18 cellular contexts compared by ENCODE assay signal in the genomic region with DNA sequence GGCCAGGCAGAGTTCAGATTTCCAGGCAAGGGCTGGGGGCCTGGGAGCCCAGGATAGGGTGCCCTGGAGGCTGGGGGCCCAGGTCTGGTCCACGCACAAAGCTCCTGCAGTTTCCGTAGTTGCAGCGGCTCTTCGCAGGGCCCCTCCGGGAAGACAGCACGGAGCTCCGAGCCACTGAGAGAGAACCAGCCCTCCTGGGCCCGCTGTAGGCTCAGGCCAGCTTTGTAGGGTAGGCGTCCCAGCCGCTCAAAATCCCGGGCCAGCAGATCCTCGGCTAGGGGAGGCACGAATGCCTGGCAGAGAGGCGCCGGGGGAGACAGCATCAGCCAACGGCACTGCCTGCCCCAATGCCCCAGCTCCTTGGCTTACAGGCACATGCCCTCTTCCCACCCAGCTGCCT. TPM values are rescaled to one million over a fixed set of nuclear protein-coding genes. Genes with fewer than 3 reads are reported as not detected.
DNase-seq lines count a peak whose midpoint lies in the region; ATAC-seq and TF ChIP-seq lines count a peak whose summit lies in the region.
"Had no signal": no experiment of that assay in that cellular context is flagged by ENCODE, and none has a peak within 500 bp of the region (broad histone marks: within the 10 kb centered on the region; RNA-seq: fewer than 3 reads in every experiment).

No MANE protein-coding gene starts in this region.

- peak overlapping the region; percentile 65 for H3K14ac ChIP-seq in neuronal stem cell (ENCODE audit: low read length)

- no CpG with 5 or more reads among the region's 16 CpGs for WGBS in neuronal stem cell (ENCODE audit: extremely low coverage in 2 of 2, insufficient read length in 2 of 2, insufficient replicate concordance in 1 of 2), 2 donors

- no peaks in the 10 kb centered on the region for H3K27me3 Mint-ChIP-seq in natural killer cell (ENCODE audit: low read depth in 2 of 2)
- no peaks in the 10 kb centered on the region for H3K27me3 Mint-ChIP-seq in natural killer cell treated with Interleukin-12 subunit alpha and Interleukin-12 subunit beta and Interleukin-15 and Interleukin-18, amount 100 ng/mL, for 72 hours
- no peaks in the 10 kb centered on the region for H3K27me3 Mint-ChIP-seq in effector memory CD8-positive, alpha-beta T cell
- H3K27me3 Mint-ChIP-seq: CD4-positive, alpha-beta T cell; IgD-negative memory B cell had no signal

- DNase-seq in natural killer cell (no peak), neuronal stem cell (ENCODE audit: low spot score) (no peak), HPDE6-E6E7 (ENCODE audit: extremely low spot score) (no peak)
- DNase-seq in natural killer cell treated with Interleukin-12 subunit alpha and Interleukin-12 subunit beta and Interleukin-15 and Interleukin-18, amount 100 ng/mL, for 72 hours (ENCODE audit: low spot score): no peak
- DNase-seq in effector memory CD8-positive, alpha-beta T cell: no peak
- no peak for DNase-seq in activated T-cell treated with anti-CD3 and anti-CD28 coated beads, Interleukin-2, amount 50 U/mL, for 1 hour
- DNase-seq: AML-193; Caco-2; CD4-positive, alpha-beta T cell; GOT3; KG1 had no signal

- H3K4me3 ChIP-seq in neuronal stem cell (ENCODE audit: low read length in 2 of 2): no peak overlapping the region
- H3K4me3 ChIP-seq: A549, HAP-1 had no signal

- H4K91ac ChIP-seq in neuronal stem cell (ENCODE audit: low read depth, low read length, poor library complexity): peak overlapping the region; percentile 11

- H4K8ac ChIP-seq in neuronal stem cell (ENCODE audit: low read depth, low read length): no peak overlapping the region

- no peaks in the 10 kb centered on the region for H3K9me3 Mint-ChIP-seq in natural killer cell
- H3K9me3 Mint-ChIP-seq in natural killer cell treated with Interleukin-12 subunit alpha and Interleukin-12 subunit beta and Interleukin-15 and Interleukin-18, amount 100 ng/mL, for 72 hours: no peaks in the 10 kb centered on the region
- no peaks in the 10 kb centered on the region for H3K9me3 Mint-ChIP-seq in effector memory CD8-positive, alpha-beta T cell
- H3K9me3 Mint-ChIP-seq: CD4-positive, alpha-beta T cell; IgD-negative memory B cell had no signal

- H3K27me3 ChIP-seq in neuronal stem cell (ENCODE audit: control insufficient read depth in 3 of 3, insufficient read depth in 3 of 3, low read depth in 1 of 3, low read length in 3 of 3): no peaks in the 10 kb centered on the region

- H2BK12ac ChIP-seq in neuronal stem cell (ENCODE audit: low read length): no peak overlapping the region

- H3K9me3 ChIP-seq in neuronal stem cell (replicated peaks in 1 of 2; ENCODE audit: control insufficient read depth in 2 of 2, insufficient read depth in 1 of 2, low read depth in 1 of 2, low read length in 2 of 2): no peaks in the 10 kb centered on the region
- H3K9me3 ChIP-seq: A549, Caco-2, HAP-1 had no signal

- H3K27ac Mint-ChIP-seq in natural killer cell: peak overlapping the region; percentile 50 to 61
- H3K27ac Mint-ChIP-seq in natural killer cell treated with Interleukin-12 subunit alpha and Interleukin-12 subunit beta and Interleukin-15 and Interleukin-18, amount 100 ng/mL, for 72 hours: no peak overlapping the region
- peak overlapping the region; percentile 66 to 81 for H3K27ac Mint-ChIP-seq in effector memory CD8-positive, alpha-beta T cell
- H3K27ac Mint-ChIP-seq: CD4-positive, alpha-beta T cell had no signal

- H3K4me3 Mint-ChIP-seq in natural killer cell: no peak overlapping the region
- no peak overlapping the region for H3K4me3 Mint-ChIP-seq in natural killer cell treated with Interleukin-12 subunit alpha and Interleukin-12 subunit beta and Interleukin-15 and Interleukin-18, amount 100 ng/mL, for 72 hours
- H3K4me3 Mint-ChIP-seq in effector memory CD8-positive, alpha-beta T cell: no peak overlapping the region
- H3K4me3 Mint-ChIP-seq: CD4-positive, alpha-beta T cell had no signal

- peaks cover 1 to 11% of the 10 kb centered on the region in 2 donors for H3K4me1 ChIP-seq in neuronal stem cell (ENCODE audit: control insufficient read depth in 2 of 2, insufficient read depth in 1 of 2, low read depth in 1 of 2, low read length in 2 of 2)
- H3K4me1 ChIP-seq: Caco-2, HAP-1 had no signal

- no peak overlapping the region for H2BK120ac ChIP-seq in neuronal stem cell (ENCODE audit: low read depth, low read length)

- H3K4me2 ChIP-seq in neuronal stem cell (ENCODE audit: insufficient read depth, low read length, poor library complexity, severe bottlenecking): no peak overlapping the region
- H3K4me2 ChIP-seq: A549 had no signal

- H3K4ac ChIP-seq in neuronal stem cell (ENCODE audit: low read length): no peak overlapping the region

- peaks cover 16 to 54% of the 10 kb centered on the region in 2 donors for H3K36me3 ChIP-seq in neuronal stem cell (replicated peaks in 1 of 2; ENCODE audit: control insufficient read depth in 2 of 2, insufficient read depth in 2 of 2, low read length in 2 of 2)

- peak overlapping the region; percentile 59 for H2AK5ac ChIP-seq in neuronal stem cell (ENCODE audit: low read depth, low read length)

- no peaks in the 10 kb centered on the region for H3K79me1 ChIP-seq in neuronal stem cell (ENCODE audit: low read depth, low read length)

- H3K4me1 Mint-ChIP-seq in natural killer cell: peaks cover 8 to 33% of the 10 kb centered on the region in 2 donors
- peaks cover 15 to 29% of the 10 kb centered on the region in 2 donors for H3K4me1 Mint-ChIP-seq in natural killer cell treated with Interleukin-12 subunit alpha and Interleukin-12 subunit beta and Interleukin-15 and Interleukin-18, amount 100 ng/mL, for 72 hours (ENCODE audit: low read depth in 2 of 2)
- peaks cover 9 to 10% of the 10 kb centered on the region in 2 donors for H3K4me1 Mint-ChIP-seq in effector memory CD8-positive, alpha-beta T cell (ENCODE audit: low read depth in 2 of 2)

- no peaks in the 10 kb centered on the region for H3K36me3 Mint-ChIP-seq in natural killer cell
- peaks cover 9% of the 10 kb centered on the region for H3K36me3 Mint-ChIP-seq in natural killer cell treated with Interleukin-12 subunit alpha and Interleukin-12 subunit beta and Interleukin-15 and Interleukin-18, amount 100 ng/mL, for 72 hours
- peaks cover 65% of the 10 kb centered on the region for H3K36me3 Mint-ChIP-seq in effector memory CD8-positive, alpha-beta T cell (ENCODE audit: insufficient read depth)

- no peak overlapping the region for H3K23ac ChIP-seq in neuronal stem cell (ENCODE audit: low read depth, low read length, poor library complexity)

- ATAC-seq in natural killer cell (no peak), GM19328 (IDR thresholded peaks at IDR 0.05; ENCODE audit: unreplicated experiment) (no peak)
- no peak for ATAC-seq in natural killer cell treated with Interleukin-12 subunit alpha and Interleukin-12 subunit beta and Interleukin-15 and Interleukin-18, amount 100 ng/mL, for 72 hours
- no peak for ATAC-seq in effector memory CD8-positive, alpha-beta T cell (replicated peaks)

- no peak for TF ChIP-seq CTCF in natural killer cell (IDR thresholded peaks at IDR 0.05)

- peak overlapping the region; percentile 56 for H2BK5ac ChIP-seq in neuronal stem cell (ENCODE audit: low read length)

- H3K9ac ChIP-seq in neuronal stem cell (ENCODE audit: low read depth, low read length, poor library complexity): no peak overlapping the region

- H3K27ac ChIP-seq in neuronal stem cell (replicated peaks; ENCODE audit: low read length): no peak overlapping the region
- H3K27ac ChIP-seq: 22Rv1, A549, C4-2B, HL-60 had no signal

- H2BK15ac ChIP-seq in neuronal stem cell (ENCODE audit: low read length): peak overlapping the region; percentile 59

- peak overlapping the region; percentile 62 for H3K18ac ChIP-seq in neuronal stem cell (ENCODE audit: low read length)

- H2AFZ ChIP-seq in neuronal stem cell (ENCODE audit: low read length): no peak overlapping the region

- intact Hi-C loops in natural killer cell (cut with micrococcal nuclease): no loop called here

RNA-seq across cellular contexts. Expression of a gene that starts 23.6 kb away (rescaled TPM):
- total RNA-seq in natural killer cell: 10 to 100 TPM in 1 of 3 donors, 1 to 10 TPM in 2; 8.7 to 11.9 (median 9.0) TPM
- total RNA-seq in natural killer cell treated with Interleukin-12 subunit alpha and Interleukin-12 subunit beta and Interleukin-15 and Interleukin-18, amount 100 ng/mL, for 72 hours: 1 to 10 TPM; 2.5 to 7.7 TPM
- polyA plus RNA-seq in neuronal stem cell (2013, experiment 1 of 2): 1.7 TPM
- 1.7 TPM for polyA plus RNA-seq in neuronal stem cell (2013, experiment 2 of 2)
- polyA plus RNA-seq: IgD-negative memory B cell had no signal

RNA-seq across cellular contexts. Expression of a gene that starts 54.4 kb away (rescaled TPM):
- 100 to 1,000 TPM; 293 to 327 (median 296) TPM for total RNA-seq in natural killer cell
- 100 to 1,000 TPM; 206 to 220 TPM for total RNA-seq in natural killer cell treated with Interleukin-12 subunit alpha and Interleukin-12 subunit beta and Interleukin-15 and Interleukin-18, amount 100 ng/mL, for 72 hours
- polyA plus RNA-seq in neuronal stem cell (2013, experiment 1 of 2): 15.2 TPM
- 15.9 TPM for polyA plus RNA-seq in neuronal stem cell (2013, experiment 2 of 2)

Comparison
In these comparisons a context has a peak if more than half of its experiments do, and no peak if none do; other contexts are left out.
1. H3K27ac Mint-ChIP-seq: peak in natural killer cell (2 of 2) and effector memory CD8-positive, alpha-beta T cell (2 of 2); none in natural killer cell treated with Interleukin-12 subunit alpha and Interleukin-12 subunit beta and Interleukin-15 and Interleukin-18, amount 100 ng/mL, for 72 hours (0 of 2).